In the genomic region with DNA sequence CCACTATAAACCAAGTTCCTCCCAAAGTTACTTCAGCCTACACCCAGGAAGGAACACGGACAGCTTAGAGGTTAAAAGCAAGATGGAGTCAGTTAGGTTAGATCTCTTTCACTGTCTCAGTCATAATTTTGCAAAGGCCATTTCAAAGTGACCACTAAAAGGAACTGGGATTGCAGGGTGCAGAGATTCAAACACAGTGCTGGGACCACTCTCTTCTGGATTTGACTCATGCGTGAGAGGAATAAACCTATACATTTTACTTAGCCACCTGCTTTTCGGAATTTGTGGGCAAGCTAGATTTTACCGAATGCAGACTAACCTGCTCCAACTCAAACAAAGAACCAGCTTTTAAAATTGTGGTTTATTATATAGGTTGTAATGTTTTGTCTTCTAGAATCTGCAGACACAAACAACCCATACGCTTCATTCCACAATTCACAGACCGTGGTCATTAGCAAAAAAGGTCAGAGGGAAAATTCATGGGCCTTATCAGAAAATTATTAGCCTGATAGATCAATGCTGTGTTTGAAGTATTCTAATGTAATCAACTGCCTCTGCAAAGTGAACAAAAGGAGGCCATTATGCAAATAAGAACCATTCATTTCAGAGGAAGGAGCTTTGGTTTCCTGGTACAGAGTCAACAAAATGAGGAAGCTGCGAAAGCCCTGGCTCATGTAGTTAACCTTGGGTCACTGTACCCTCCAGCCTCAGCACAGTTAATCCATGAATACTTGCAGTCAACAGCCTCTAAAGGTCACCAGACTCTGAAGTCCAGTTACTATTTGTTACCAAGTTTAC, we compare ENCODE assay signal across 10 cellular contexts.
DNase-seq lines count a peak whose midpoint lies in the region; ATAC-seq lines count a peak whose summit lies in the region.
"Had no signal": no experiment of that assay in that cellular context is flagged by ENCODE, and none has a peak within 500 bp of the region (broad histone marks: within the 10 kb centered on the region; RNA-seq: fewer than 3 reads in every experiment).

No MANE protein-coding gene starts in this region.

- DNase-seq in activated T-cell treated with anti-CD3 and anti-CD28 coated beads, Interleukin-2, amount 50 U/mL, for 72 hours, result peak in 1 of 2 donors; percentile 31
- DNase-seq in activated T-cell treated with anti-CD3 and anti-CD28 coated beads, Interleukin-2, amount 50 U/mL, for 4 hours, result no peak
- no peak for DNase-seq in T-helper 17 cell
- DNase-seq in midbrain (lab: John Stamatoyannopoulos, UW), result no peak
- no peak for DNase-seq in H4 (ENCODE audit: low spot score)
- no peak for DNase-seq in EL

- H3K27me3 ChIP-seq in mucosa of rectum (ENCODE audit: control insufficient read depth in 2 of 2, insufficient read depth in 2 of 2, low read length in 2 of 2), result no peaks in the 10 kb centered on the region

- peaks cover 6 to 9% of the 10 kb centered on the region in 2 donors for H3K9me3 Mint-ChIP-seq in activated T-cell treated with anti-CD3 and anti-CD28 coated beads, Interleukin-2, amount 50 U/mL, for 72 hours
- H3K9me3 Mint-ChIP-seq in activated T-cell treated with anti-CD3 and anti-CD28 coated beads, Interleukin-2, amount 50 U/mL, for 4 hours, result peaks cover 15% of the 10 kb centered on the region

- no peaks in the 10 kb centered on the region for H3K36me3 ChIP-seq in mucosa of rectum (ENCODE audit: control insufficient read depth in 2 of 2, insufficient read depth in 2 of 2, low read length in 2 of 2)

- H3K4me1 Mint-ChIP-seq in activated T-cell treated with anti-CD3 and anti-CD28 coated beads, Interleukin-2, amount 50 U/mL, for 72 hours (ENCODE audit: low read depth), result peaks cover 11% of the 10 kb centered on the region
- H3K4me1 Mint-ChIP-seq in activated T-cell treated with anti-CD3 and anti-CD28 coated beads, Interleukin-2, amount 50 U/mL, for 4 hours (ENCODE audit: low read depth), result peaks cover 25% of the 10 kb centered on the region
- H3K4me1 Mint-ChIP-seq in T-helper 17 cell, result peaks cover 22% of the 10 kb centered on the region

- no peak overlapping the region for H3K27ac Mint-ChIP-seq in activated T-cell treated with anti-CD3 and anti-CD28 coated beads, Interleukin-2, amount 50 U/mL, for 72 hours
- peak overlapping the region; percentile 32 for H3K27ac Mint-ChIP-seq in T-helper 17 cell
- H3K27ac Mint-ChIP-seq: stimulated activated naive CD8-positive, alpha-beta T cell treated with anti-CD3 and anti-CD28 coated beads, Interleukin-15, Interleukin-2, amounts not matched to agents 100 ng/mL and 50 ng/mL, for 24 hours had no signal

- peak overlapping the region in 1 of 2 donors; percentile 9 for H3K9ac ChIP-seq in mucosa of rectum (ENCODE audit: low read depth in 1 of 2, low read length in 2 of 2)

- H3K4me3 ChIP-seq in mucosa of rectum (ENCODE audit: low read length in 2 of 2), result no peak overlapping the region
- H3K4me3 ChIP-seq: SK-N-MC had no signal

- H3K27ac ChIP-seq in mucosa of rectum (ENCODE audit: low read depth in 2 of 2, low read length in 2 of 2), result peak overlapping the region; percentile 13 to 54
- H3K27ac ChIP-seq: SK-N-MC had no signal

- no peak overlapping the region for H3K4me3 Mint-ChIP-seq in activated T-cell treated with anti-CD3 and anti-CD28 coated beads, Interleukin-2, amount 50 U/mL, for 72 hours
- H3K4me3 Mint-ChIP-seq in activated T-cell treated with anti-CD3 and anti-CD28 coated beads, Interleukin-2, amount 50 U/mL, for 4 hours, result no peak overlapping the region
- peak overlapping the region; percentile 25 for H3K4me3 Mint-ChIP-seq in T-helper 17 cell
- H3K4me3 Mint-ChIP-seq: stimulated activated naive CD8-positive, alpha-beta T cell treated with anti-CD3 and anti-CD28 coated beads, Interleukin-15, Interleukin-2, amounts not matched to agents 100 ng/mL and 50 ng/mL, for 24 hours had no signal

- peak; percentile 14 to 54 for ATAC-seq in activated T-cell treated with anti-CD3 and anti-CD28 coated beads, Interleukin-2, amount 50 U/mL, for 72 hours (replicated peaks in 1 of 2)
- no peak for ATAC-seq in activated T-cell treated with anti-CD3 and anti-CD28 coated beads, Interleukin-2, amount 50 U/mL, for 4 hours
- ATAC-seq in HG03045 (IDR thresholded peaks at IDR 0.05; ENCODE audit: unreplicated experiment) (peak; percentile 63), T-helper 17 cell (peak; percentile 42)

- peaks cover 3% of the 10 kb centered on the region for H3K9me3 ChIP-seq in T-helper 17 cell (ENCODE audit: control insufficient read depth, low read length, poor library complexity, severe bottlenecking)
- H3K9me3 ChIP-seq in mucosa of rectum (ENCODE audit: control insufficient read depth in 2 of 2, low read length in 2 of 2), result peaks cover 7 to 8% of the 10 kb centered on the region in 2 donors

- peaks cover 9 to 10% of the 10 kb centered on the region in 2 donors for H3K36me3 Mint-ChIP-seq in activated T-cell treated with anti-CD3 and anti-CD28 coated beads, Interleukin-2, amount 50 U/mL, for 72 hours (ENCODE audit: insufficient read depth in 2 of 2)
- H3K36me3 Mint-ChIP-seq in activated T-cell treated with anti-CD3 and anti-CD28 coated beads, Interleukin-2, amount 50 U/mL, for 4 hours (ENCODE audit: insufficient read depth), result peaks cover 6% of the 10 kb centered on the region
- H3K36me3 Mint-ChIP-seq in T-helper 17 cell (ENCODE audit: low read depth), result no peaks in the 10 kb centered on the region

- peaks cover 7 to 12% of the 10 kb centered on the region in 2 donors for H3K4me1 ChIP-seq in mucosa of rectum (ENCODE audit: control insufficient read depth in 2 of 2, insufficient read depth in 2 of 2, low read length in 2 of 2)

- H3K27me3 Mint-ChIP-seq in activated T-cell treated with anti-CD3 and anti-CD28 coated beads, Interleukin-2, amount 50 U/mL, for 72 hours (ENCODE audit: low read depth), result peaks cover 5% of the 10 kb centered on the region
- no peaks in the 10 kb centered on the region for H3K27me3 Mint-ChIP-seq in activated T-cell treated with anti-CD3 and anti-CD28 coated beads, Interleukin-2, amount 50 U/mL, for 4 hours (ENCODE audit: low read depth)
- H3K27me3 Mint-ChIP-seq in T-helper 17 cell, result no peaks in the 10 kb centered on the region
- H3K27me3 Mint-ChIP-seq: stimulated activated naive CD8-positive, alpha-beta T cell treated with anti-CD3 and anti-CD28 coated beads, Interleukin-15, Interleukin-2, amounts not matched to agents 100 ng/mL and 50 ng/mL, for 24 hours had no signal

Comparison
In these comparisons a context has a peak if more than half of its experiments do, and no peak if none do; other contexts are left out.
1. ATAC-seq: peak in activated T-cell treated with anti-CD3 and anti-CD28 coated beads, Interleukin-2, amount 50 U/mL, for 72 hours (2 of 2), HG03045 (single experiment) and T-helper 17 cell (single experiment); none in activated T-cell treated with anti-CD3 and anti-CD28 coated beads, Interleukin-2, amount 50 U/mL, for 4 hours (0 of 2).